In the genomic region with DNA sequence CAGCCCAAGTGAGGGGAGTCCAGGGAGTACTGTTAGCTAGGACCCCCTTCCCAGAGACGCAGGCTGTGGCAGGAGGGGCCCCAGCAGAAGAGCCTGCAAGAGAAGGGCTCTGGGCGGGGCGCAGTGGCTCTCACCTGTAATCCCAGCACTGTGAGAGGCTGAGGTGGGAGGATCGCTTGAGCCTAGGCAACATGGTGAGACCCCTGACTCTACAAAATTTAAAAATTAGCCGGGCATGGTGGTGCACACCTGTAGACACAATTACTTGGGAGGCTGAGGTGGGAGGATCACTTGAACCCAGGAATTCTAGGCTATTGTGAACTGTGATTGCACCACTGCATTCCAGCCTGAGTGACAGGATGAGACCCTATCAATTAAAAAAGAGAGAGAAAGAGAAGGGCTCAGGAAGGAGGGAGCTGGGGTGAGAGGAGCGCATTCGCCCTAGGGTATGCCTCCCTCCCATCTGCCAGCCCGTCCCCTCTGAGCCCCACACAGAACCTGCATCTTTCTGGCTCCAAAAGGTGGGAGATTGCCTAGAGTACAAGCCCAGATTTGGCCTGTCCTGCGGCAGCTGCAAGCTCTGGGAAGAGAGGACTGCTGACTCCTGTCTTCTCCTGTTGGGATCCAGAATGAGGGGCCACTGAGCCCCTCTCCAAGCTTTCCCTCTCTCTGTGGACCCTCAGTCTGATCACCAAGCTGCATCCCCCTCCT, we compare ENCODE assay signal across 18 cellular contexts.
"Had no signal": no experiment of that assay in that cellular context is flagged by ENCODE, and none has a peak within 500 bp of the region (broad histone marks: within the 10 kb centered on the region; RNA-seq: fewer than 3 reads in every experiment).

No MANE protein-coding gene starts in this region.

- H3K4me3 ChIP-seq: gastrocnemius medialis, prostate gland, right lobe of liver, SJSA1, thyroid gland had no signal

- ATAC-seq: gastrocnemius medialis, left ventricle myocardium superior, natural killer cell, right lobe of liver, WTC11 had no signal

- H3K4me1 ChIP-seq: prostate gland had no signal

- H3K27ac Mint-ChIP-seq: activated naive CD8-positive, alpha-beta T cell treated with anti-CD3 and anti-CD28 coated beads for 36 hours; activated T-helper 1 cell treated with anti-CD3 and anti-CD28 coated beads, Interleukin-12 subunit alpha, Interleukin-12 subunit beta, Interleukin-2, Interleukin-4 antibody, amounts not matched to agents 30 ng/mL and 10 ng/mL and 1 ng/mL, durations not matched to agents 14 hours and 24 hours and 36 hours; dendritic cell treated with granulocyte-macrophage colony-stimulating factor and Interleukin-4, amounts not matched to agents 40 ng/mL and 50 ng/mL, for 4 days; memory B cell; natural killer cell; stimulated activated naive CD8-positive, alpha-beta T cell treated with anti-CD3 and anti-CD28 coated beads, Interleukin-15, Interleukin-2, amounts not matched to agents 100 ng/mL and 50 ng/mL, for 24 hours; WTC11 had no signal

- H3K27me3 ChIP-seq: gastrocnemius medialis, right lobe of liver, thyroid gland had no signal

- H3K9me3 ChIP-seq: gastrocnemius medialis, prostate gland, right lobe of liver, SJSA1, thyroid gland had no signal

- H3K9me3 Mint-ChIP-seq: activated naive CD8-positive, alpha-beta T cell treated with anti-CD3 and anti-CD28 coated beads for 36 hours; activated T-helper 1 cell treated with anti-CD3 and anti-CD28 coated beads, Interleukin-12 subunit alpha, Interleukin-12 subunit beta, Interleukin-2, Interleukin-4 antibody, amounts not matched to agents 30 ng/mL and 10 ng/mL and 1 ng/mL, durations not matched to agents 14 hours and 24 hours and 36 hours; dendritic cell treated with granulocyte-macrophage colony-stimulating factor and Interleukin-4, amounts not matched to agents 40 ng/mL and 50 ng/mL, for 4 days; memory B cell; natural killer cell; stimulated activated naive CD8-positive, alpha-beta T cell treated with anti-CD3 and anti-CD28 coated beads, Interleukin-15, Interleukin-2, amounts not matched to agents 100 ng/mL and 50 ng/mL, for 24 hours; WTC11 had no signal

- H3K4me3 Mint-ChIP-seq: activated naive CD8-positive, alpha-beta T cell treated with anti-CD3 and anti-CD28 coated beads for 36 hours; activated T-helper 1 cell treated with anti-CD3 and anti-CD28 coated beads, Interleukin-12 subunit alpha, Interleukin-12 subunit beta, Interleukin-2, Interleukin-4 antibody, amounts not matched to agents 30 ng/mL and 10 ng/mL and 1 ng/mL, durations not matched to agents 14 hours and 24 hours and 36 hours; dendritic cell treated with granulocyte-macrophage colony-stimulating factor and Interleukin-4, amounts not matched to agents 40 ng/mL and 50 ng/mL, for 4 days; memory B cell; natural killer cell; stimulated activated naive CD8-positive, alpha-beta T cell treated with anti-CD3 and anti-CD28 coated beads, Interleukin-15, Interleukin-2, amounts not matched to agents 100 ng/mL and 50 ng/mL, for 24 hours; WTC11 had no signal

- H3K36me3 ChIP-seq: gastrocnemius medialis, prostate gland, right lobe of liver, SJSA1, thyroid gland had no signal

- DNase-seq: activated CD4-positive, alpha-beta T cell treated with anti-CD3 and anti-CD28 coated beads for 48 hours; activated naive CD8-positive, alpha-beta T cell treated with anti-CD3 and anti-CD28 coated beads for 36 hours; anterior cingulate cortex; effector memory CD4-positive, alpha-beta T cell; gastrocnemius medialis; left ventricle myocardium superior; natural killer cell; right lobe of liver; T-helper 2 cell; thyroid gland had no signal

- H3K36me3 Mint-ChIP-seq: activated naive CD8-positive, alpha-beta T cell treated with anti-CD3 and anti-CD28 coated beads for 36 hours; memory B cell; natural killer cell; WTC11 had no signal

- H3K27ac ChIP-seq: epithelial cell of prostate, prostate gland, right lobe of liver, SJSA1, thyroid gland had no signal
